Comparison of ENCODE assay signal across 19 cellular contexts in the genomic region with DNA sequence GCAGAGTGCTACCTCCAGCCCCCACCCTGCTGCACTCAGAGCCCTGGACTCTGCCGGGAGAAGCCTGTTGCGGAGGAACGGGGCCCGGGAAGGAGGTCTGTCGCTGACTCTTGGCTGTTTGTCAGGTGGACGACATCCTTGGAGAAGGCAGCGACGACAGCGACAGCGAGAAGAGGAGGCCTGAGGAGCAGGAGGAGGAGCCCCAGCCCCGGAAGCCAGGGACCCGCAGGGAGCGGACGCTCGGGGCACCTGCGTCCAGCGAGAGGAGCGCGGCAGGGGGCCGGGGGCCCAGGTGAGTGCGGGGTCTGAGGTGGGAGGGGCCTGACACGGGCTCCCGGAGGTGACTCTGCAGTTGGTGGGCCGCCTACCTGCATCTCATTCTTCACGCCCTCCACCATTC. TPM values are rescaled to one million over a fixed set of nuclear protein-coding genes. Genes with fewer than 3 reads are reported as not detected.
DNase-seq lines count a peak whose midpoint lies in the region; ATAC-seq and TF ChIP-seq lines count a peak whose summit lies in the region.
"Had no signal": no experiment of that assay in that cellular context is flagged by ENCODE, and none has a peak within 500 bp of the region (broad histone marks: within the 10 kb centered on the region; RNA-seq: fewer than 3 reads in every experiment).

No MANE protein-coding gene starts in this region.

- no peak for TF ChIP-seq CTCF in right atrium auricular region (IDR thresholded peaks at IDR 0.05)
- no peak for TF ChIP-seq CTCF in left lung (IDR thresholded peaks at IDR 0.05)
- no peak for TF ChIP-seq CTCF in sigmoid colon (IDR thresholded peaks at IDR 0.05)

- H3K36me3 ChIP-seq in right atrium auricular region (peaks cover 66% of the 10 kb centered on the region), left lung (peaks cover 0 to 97% of the 10 kb centered on the region in 2 donors), sigmoid colon (peaks cover 8 to 84% (median 40%) of the 10 kb centered on the region in 4 donors)

- no peak for ATAC-seq in Right ventricle myocardium superior (ENCODE audit: poor library complexity)
- ATAC-seq in left lung, result no peak
- ATAC-seq: A549, GM12878 had no signal

- WGBS in sigmoid colon, 2 donors, result 96 to 99% methylated on average over 25 of the region's 25 CpGs

- intact Hi-C loops in Right ventricle myocardium superior (cut with DNase I), result no loop called here
- intact Hi-C loops in left lung (cut with DNase I), result no loop called here
- intact Hi-C loops in sigmoid colon (cut with DNase I), result no loop called here

- no peak for TF ChIP-seq EP300 in sigmoid colon (IDR thresholded peaks at IDR 0.05)

- no peaks in the 10 kb centered on the region for H3K4me1 ChIP-seq in right atrium auricular region
- H3K4me1 ChIP-seq in left lung, result no peaks in the 10 kb centered on the region
- H3K4me1 ChIP-seq in sigmoid colon, result no peaks in the 10 kb centered on the region
- H3K4me1 ChIP-seq: A549, HAP-1 had no signal

- peak; percentile 34 for DNase-seq in Right ventricle myocardium superior
- no peak for DNase-seq in right atrium auricular region (ENCODE audit: low spot score)
- peak; percentile 20 for DNase-seq in ELF-1 (ENCODE audit: low read depth, low spot score)
- peak; percentile 30 to 73 for DNase-seq in left lung
- DNase-seq in sigmoid colon, result peak; percentile 56
- DNase-seq in nucleus accumbens (lab: John Stamatoyannopoulos, UW), result no peak
- no peak for DNase-seq in NOMO-1 treated with DMSO at 0.1 percent for 48 hours (lab: John Stamatoyannopoulos, UW; ENCODE audit: unreplicated experiment)
- DNase-seq in stimulated activated CD4-positive, alpha-beta T cell treated with anti-CD3 and anti-CD28 coated beads, Interleukin-4, amount 100 ng/mL, for 1 hour, result no peak
- DNase-seq: AML-193; Calu3; CD4-positive, alpha-beta memory T cell; DMS79 treated with DMSO at 0.1 percent for 48 hours; GM23248 had no signal

- no peak for TF ChIP-seq POLR2A in sigmoid colon (IDR thresholded peaks at IDR 0.05)

- H3K4me3 ChIP-seq in right atrium auricular region (no peak overlapping the region), left lung (no peak overlapping the region), sigmoid colon (no peak overlapping the region)
- H3K4me3 ChIP-seq: A549, GM12878, GM23248, HAP-1 had no signal

- H3K9me3 ChIP-seq in right atrium auricular region, result peaks cover 6% of the 10 kb centered on the region in 2 donors
- H3K9me3 ChIP-seq in left lung, result peaks cover 0 to 53% of the 10 kb centered on the region in 2 donors
- H3K9me3 ChIP-seq in sigmoid colon, result peaks cover 0 to 2% (median 0%) of the 10 kb centered on the region in 4 donors

- H3K27ac ChIP-seq in right atrium auricular region, result no peak overlapping the region
- no peak overlapping the region for H3K27ac ChIP-seq in left lung
- no peak overlapping the region for H3K27ac ChIP-seq in sigmoid colon
- H3K27ac ChIP-seq: 22Rv1, A549, C4-2B, GM23248, HL-60 had no signal

- no peaks in the 10 kb centered on the region for H3K27me3 ChIP-seq in right atrium auricular region
- H3K27me3 ChIP-seq in left lung, result no peaks in the 10 kb centered on the region
- H3K27me3 ChIP-seq in sigmoid colon, result no peaks in the 10 kb centered on the region

RNA-seq across cellular contexts. Expression of a gene that starts 56.6 kb away (rescaled TPM):
- total RNA-seq in Right ventricle myocardium superior, result 8.7 TPM
- 1 to 10 TPM; 6.3 to 9.2 TPM for total RNA-seq in right atrium auricular region
- 10 to 100 TPM; 18.5 to 24.4 TPM for total RNA-seq in left lung
- 10 to 100 TPM; 11.1 to 14.7 (median 12.6) TPM for total RNA-seq in sigmoid colon
- 10 to 100 TPM; 15.6 to 25.9 (median 22.3) TPM for polyA plus RNA-seq in sigmoid colon

Comparison
In these comparisons a context has a peak if more than half of its experiments do, and no peak if none do; other contexts are left out.
1. DNase-seq: peak in Right ventricle myocardium superior (single experiment), ELF-1 (single experiment), left lung (2 of 2) and sigmoid colon (single experiment); none in right atrium auricular region (single experiment), nucleus accumbens (0 of 56), NOMO-1 treated with DMSO at 0.1 percent for 48 hours (single experiment) and stimulated activated CD4-positive, alpha-beta T cell treated with anti-CD3 and anti-CD28 coated beads, Interleukin-4, amount 100 ng/mL, for 1 hour (single experiment).